Comparison of ENCODE assay signal across 8 cellular contexts in the genomic region with DNA sequence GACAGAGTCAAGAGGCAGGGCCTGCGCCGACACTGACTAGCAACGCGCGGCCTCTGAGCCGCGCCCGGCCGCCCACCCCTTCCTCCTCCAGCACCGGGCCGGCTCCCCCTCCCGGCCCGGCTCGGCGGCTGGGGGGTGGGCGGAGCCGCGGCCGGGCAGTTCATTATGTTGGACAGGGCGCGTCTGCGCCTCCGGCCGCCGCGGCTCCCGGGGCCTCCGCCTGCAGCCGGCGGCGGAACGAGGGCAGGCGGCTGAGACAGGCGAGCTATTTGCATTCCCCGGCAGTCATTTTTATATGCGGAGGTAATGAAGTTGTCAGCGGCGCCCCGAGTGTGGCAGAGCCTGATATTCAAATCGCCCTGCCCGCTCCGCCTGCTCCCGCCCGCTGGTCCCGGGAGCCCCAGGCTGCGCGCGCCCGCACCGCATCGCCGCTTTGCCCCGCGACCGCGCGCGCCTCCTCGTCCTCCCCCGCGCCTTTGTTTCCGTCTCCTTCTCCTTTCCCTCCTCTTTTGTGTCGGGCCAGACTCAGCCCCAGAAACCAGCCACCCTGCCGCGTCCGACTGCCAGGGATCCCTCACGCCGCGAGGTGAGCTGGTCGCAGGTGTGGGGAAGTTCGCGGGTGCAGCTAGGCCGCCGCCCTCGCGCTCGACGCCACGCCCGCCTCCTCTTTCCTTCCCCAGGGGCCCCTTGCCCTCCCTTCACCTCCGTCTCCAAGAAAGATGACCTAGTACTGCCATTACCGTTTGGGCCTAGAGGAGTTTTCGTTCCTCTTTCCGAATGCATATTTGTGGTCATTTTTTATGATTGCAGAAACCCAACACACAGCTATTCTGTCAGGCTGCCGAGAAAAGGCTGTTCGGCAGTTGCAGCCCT.
A peak's percentile ranks its signal among the peaks of the same experiment; 100 is the strongest.
DNase-seq lines count a peak whose midpoint lies in the region; ATAC-seq and TF ChIP-seq lines count a peak whose summit lies in the region.

No MANE protein-coding gene starts in this region.

- H3K4me1 Mint-ChIP-seq in CD8-positive, alpha-beta T cell (ENCODE audit: low read depth) = peaks cover 9% of the 10 kb centered on the region
- H3K4me1 Mint-ChIP-seq in activated CD8-positive, alpha-beta T cell treated with anti-CD3 and anti-CD28 coated beads for 36 hours (ENCODE audit: low read depth) = peaks cover 14% of the 10 kb centered on the region

- peaks cover 51% of the 10 kb centered on the region for H3K27me3 Mint-ChIP-seq in CD8-positive, alpha-beta T cell (ENCODE audit: low read depth)
- H3K27me3 Mint-ChIP-seq in activated CD8-positive, alpha-beta T cell treated with anti-CD3 and anti-CD28 coated beads for 36 hours = peaks cover 45% of the 10 kb centered on the region

- TF ChIP-seq POLR2A in esophagus muscularis mucosa (IDR thresholded peaks at IDR 0.05; ENCODE audit: low read depth) = no peak

- POLR2A ChIA-PET in CD8-positive, alpha-beta T cell (lab: Charles Lee) = no interaction called here
- POLR2A ChIA-PET in activated CD8-positive, alpha-beta T cell treated with anti-CD3 and anti-CD28 coated beads for 36 hours (lab: Charles Lee) = interaction anchor here (1.1 to 1.4 kb wide), 2 partner anchors 9 to 11 kb away, joined by 3 to 7 read pairs; no protein-coding TSS in a partner anchor

- 0% methylated on average over 43 of the region's 86 CpGs for WGBS in esophagus muscularis mucosa

- TF ChIP-seq CTCF in CD8-positive, alpha-beta T cell (IDR thresholded peaks at IDR 0.05) = no peak
- TF ChIP-seq CTCF in activated CD8-positive, alpha-beta T cell treated with anti-CD3 and anti-CD28 coated beads for 36 hours (IDR thresholded peaks at IDR 0.05) = no peak
- no peak for TF ChIP-seq CTCF in esophagus muscularis mucosa (IDR thresholded peaks at IDR 0.05)

- peaks cover 2% of the 10 kb centered on the region for H3K36me3 Mint-ChIP-seq in CD8-positive, alpha-beta T cell
- H3K36me3 Mint-ChIP-seq in activated CD8-positive, alpha-beta T cell treated with anti-CD3 and anti-CD28 coated beads for 36 hours (ENCODE audit: low read depth) = no peaks in the 10 kb centered on the region

- H3K9me3 ChIP-seq in CD8-positive, alpha-beta T cell (ENCODE audit: low read length) = no peaks in the 10 kb centered on the region
- no peaks in the 10 kb centered on the region for H3K9me3 ChIP-seq in esophagus muscularis mucosa
- H3K9me3 ChIP-seq in mucosa of stomach (ENCODE audit: control insufficient read depth, low read length) = no peaks in the 10 kb centered on the region
- no peaks in the 10 kb centered on the region for H3K9me3 ChIP-seq in subcutaneous abdominal adipose tissue (ENCODE audit: control insufficient read depth in 5 of 5, low read length in 5 of 5)

- CTCF ChIA-PET in CD8-positive, alpha-beta T cell (lab: Charles Lee) = interaction anchor here (1.1 kb wide), 2 partner anchors 9 to 10 kb away, joined by 3 read pairs; no protein-coding TSS in a partner anchor
- CTCF ChIA-PET in activated CD8-positive, alpha-beta T cell treated with anti-CD3 and anti-CD28 coated beads for 36 hours (lab: Charles Lee) = interaction anchor here (1.2 to 4.5 kb wide), 6 partner anchors 10 to 34 kb away, joined by 3 to 26 read pairs (median 6); no protein-coding TSS in a partner anchor

- TF ChIP-seq EP300 in esophagus muscularis mucosa (IDR thresholded peaks at IDR 0.05) = no peak

- no peak overlapping the region for H3K27ac Mint-ChIP-seq in CD8-positive, alpha-beta T cell
- peak overlapping the region; percentile 87 for H3K27ac Mint-ChIP-seq in activated CD8-positive, alpha-beta T cell treated with anti-CD3 and anti-CD28 coated beads for 36 hours

- H3K36me3 ChIP-seq in CD8-positive, alpha-beta T cell (ENCODE audit: insufficient read depth, low read length) = no peaks in the 10 kb centered on the region
- H3K36me3 ChIP-seq in esophagus muscularis mucosa = no peaks in the 10 kb centered on the region
- no peaks in the 10 kb centered on the region for H3K36me3 ChIP-seq in mucosa of stomach (ENCODE audit: control insufficient read depth, insufficient read depth, low read length)
- H3K36me3 ChIP-seq in subcutaneous abdominal adipose tissue (ENCODE audit: control insufficient read depth in 5 of 5, insufficient read depth in 5 of 5, low read length in 5 of 5) = peaks cover 0 to 2% (median 0%) of the 10 kb centered on the region in 5 donors

- no peaks in the 10 kb centered on the region for H3K9me3 Mint-ChIP-seq in CD8-positive, alpha-beta T cell
- no peaks in the 10 kb centered on the region for H3K9me3 Mint-ChIP-seq in activated CD8-positive, alpha-beta T cell treated with anti-CD3 and anti-CD28 coated beads for 36 hours

- H3K4me1 ChIP-seq in CD8-positive, alpha-beta T cell (ENCODE audit: insufficient read depth, low read length) = peaks cover 8% of the 10 kb centered on the region
- H3K4me1 ChIP-seq in esophagus muscularis mucosa (peaks cover 13 to 24% (median 21%) of the 10 kb centered on the region in 4 donors), mucosa of stomach (ENCODE audit: control insufficient read depth, insufficient read depth, low read length) (no peaks in the 10 kb centered on the region), subcutaneous abdominal adipose tissue (ENCODE audit: control insufficient read depth in 5 of 5, insufficient read depth in 5 of 5, low read length in 5 of 5) (peaks cover 0 to 23% (median 19%) of the 10 kb centered on the region in 5 donors)

- peaks cover 12% of the 10 kb centered on the region for H3K27me3 ChIP-seq in CD8-positive, alpha-beta T cell (ENCODE audit: insufficient read depth, low read length)
- H3K27me3 ChIP-seq in esophagus muscularis mucosa = no peaks in the 10 kb centered on the region
- H3K27me3 ChIP-seq in mucosa of stomach (ENCODE audit: control insufficient read depth, insufficient read depth, low read length) = peaks cover 21% of the 10 kb centered on the region
- no peaks in the 10 kb centered on the region for H3K27me3 ChIP-seq in subcutaneous abdominal adipose tissue (ENCODE audit: control insufficient read depth in 5 of 5, insufficient read depth in 4 of 5, low read length in 5 of 5)

- H3K9ac ChIP-seq in mucosa of stomach (ENCODE audit: low read length) (peak overlapping the region; percentile 63), subcutaneous abdominal adipose tissue (ENCODE audit: low read length in 5 of 5) (peak overlapping the region in 4 of 5 donors; percentile 68 to 81 (median 78))

- peak overlapping the region; percentile 42 for H3K4me3 ChIP-seq in CD8-positive, alpha-beta T cell (ENCODE audit: low read depth, low read length)
- H3K4me3 ChIP-seq in esophagus muscularis mucosa (peak overlapping the region; percentile 69 to 83 (median 70)), mucosa of stomach (ENCODE audit: low read length) (no peak overlapping the region), subcutaneous abdominal adipose tissue (ENCODE audit: low read depth in 1 of 5, low read length in 5 of 5) (peak overlapping the region; percentile 79 to 92 (median 88))

- ATAC-seq in CD8-positive, alpha-beta T cell = peak; percentile 40
- peak; percentile 82 for ATAC-seq in GM19043 (IDR thresholded peaks at IDR 0.05; ENCODE audit: low read depth, unreplicated experiment)
- peak; percentile 68 for ATAC-seq in HG03139 (IDR thresholded peaks at IDR 0.05; ENCODE audit: unreplicated experiment)
- peak; percentile 87 for ATAC-seq in activated CD8-positive, alpha-beta T cell treated with anti-CD3 and anti-CD28 coated beads for 36 hours

- intact Hi-C loops in CD8-positive, alpha-beta T cell (cut with DNase I, micrococcal nuclease) = no loop called here
- intact Hi-C loops in activated CD8-positive, alpha-beta T cell treated with anti-CD3 and anti-CD28 coated beads for 36 hours (cut with micrococcal nuclease) = no loop called here
- intact Hi-C loops in esophagus muscularis mucosa (cut with DNase I) = no loop called here

- H3K4me3 Mint-ChIP-seq in CD8-positive, alpha-beta T cell = peak overlapping the region; percentile 87
- peak overlapping the region; percentile 81 for H3K4me3 Mint-ChIP-seq in activated CD8-positive, alpha-beta T cell treated with anti-CD3 and anti-CD28 coated beads for 36 hours

- peak in 1 of 7 experiments; percentile 5 for DNase-seq in CD8-positive, alpha-beta T cell
- DNase-seq in NCI-H345 (lab: John Stamatoyannopoulos, UW) (peak; percentile 57), esophagus muscularis mucosa (ENCODE audit: extremely low spot score) (no peak)
- peak; percentile 73 for DNase-seq in activated CD8-positive, alpha-beta T cell treated with anti-CD3 and anti-CD28 coated beads for 36 hours

- no peak overlapping the region for H3K27ac ChIP-seq in CD8-positive, alpha-beta T cell (ENCODE audit: low read depth, low read length)
- H3K27ac ChIP-seq in esophagus muscularis mucosa (replicated peaks in 1 of 4) (peak overlapping the region; percentile 72 to 79 (median 74)), subcutaneous abdominal adipose tissue (ENCODE audit: low read depth, low read length) (peak overlapping the region; percentile 70)
